Comparison of ENCODE assay signal across 8 cellular contexts in genomic region chr16:23182675-23183485, GRCh38. TPM values are rescaled to one million over a fixed set of nuclear protein-coding genes. Genes with fewer than 3 reads are reported as not detected.
A peak's percentile ranks its signal among the peaks of the same experiment; 100 is the strongest.
DNase-seq lines count a peak whose midpoint lies in the region; ATAC-seq and TF ChIP-seq lines count a peak whose summit lies in the region.

TSS of gene SCNN1G (plus strand) at chr16:23182745. CDS start at chr16:23186272, 3,527 bp downstream.

- no peaks in the 10 kb centered on the region for H3K79me2 ChIP-seq in KMS-11 (ENCODE audit: insufficient read depth, low read depth)

- H3K27ac ChIP-seq in 22Rv1, result no peak within 1 kb of the TSS
- no peak within 1 kb of the TSS for H3K27ac ChIP-seq in KMS-11
- H3K27ac ChIP-seq in mesodermal cell (ENCODE audit: low read depth, low read length, severe bottlenecking), result no peak within 1 kb of the TSS

- DNase-seq in cerebellar cortex (ENCODE audit: low spot score), result peak; percentile 30
- DNase-seq in OCI-M2 (lab: John Stamatoyannopoulos, UW; ENCODE audit: unreplicated experiment), result no peak

- H3K4me1 ChIP-seq in KMS-11 (ENCODE audit: low read depth, poor library complexity, severe bottlenecking) (peaks cover 4% of the 10 kb centered on the region), mesodermal cell (ENCODE audit: control insufficient read depth, insufficient read depth, low read length, poor library complexity, severe bottlenecking) (no peaks in the 10 kb centered on the region)

- H3K9ac ChIP-seq in KMS-11, result no peak within 1 kb of the TSS

- peak within 1 kb of the TSS; percentile 69 for H2AFZ ChIP-seq in KMS-11 (ENCODE audit: low read depth)

- WGBS in mesodermal cell (ENCODE audit: insufficient coverage in 2 of 2), 2 experiments, result 3 to 5% methylated on average over 44 to 64 of the region's 70 CpGs

- TF ChIP-seq CTCF in 22Rv1 (IDR thresholded peaks at IDR 0.05) (peak; percentile 45), KMS-11 (conservative IDR thresholded peaks at IDR 0.05; ENCODE audit: low read depth, low read length) (peak; percentile 25; the same call in 1 of the 2 replicates)

- H3K4me2 ChIP-seq in KMS-11, result peak within 1 kb of the TSS; percentile 68

- H3K4me3 ChIP-seq in KMS-11 (IDR thresholded peaks at IDR 0.05; ENCODE audit: insufficient read depth, low read depth, low read length) (no peak within 1 kb of the TSS), mesodermal cell (ENCODE audit: extremely low read depth, insufficient read depth, low read length, poor library complexity, severe bottlenecking) (peak within 1 kb of the TSS; percentile 11)

- H3K27me3 ChIP-seq in KMS-11 (ENCODE audit: insufficient read depth, low read depth), result 0 out of 2 replicates have a peak, but pooled peaks cover 2% of the 10 kb centered on the region

- H3K9me3 ChIP-seq in mesodermal cell (ENCODE audit: control insufficient read depth, low read length), result no peaks in the 10 kb centered on the region

- H4K20me1 ChIP-seq in KMS-11 (ENCODE audit: insufficient read depth), result no peaks in the 10 kb centered on the region

- ATAC-seq in GM18520 (IDR thresholded peaks at IDR 0.05; ENCODE audit: unreplicated experiment) (peak; percentile 8), GM21786 (IDR thresholded peaks at IDR 0.05; ENCODE audit: unreplicated experiment) (no peak), HG03342 (IDR thresholded peaks at IDR 0.05; ENCODE audit: unreplicated experiment) (no peak)

- H3K36me3 ChIP-seq in KMS-11 (ENCODE audit: insufficient read depth) (no peaks in the 10 kb centered on the region), mesodermal cell (ENCODE audit: control insufficient read depth, insufficient read depth, low read length) (no peaks in the 10 kb centered on the region)

RNA-seq across cellular contexts. Expression of gene SCNN1G, which starts in this region (rescaled TPM):
- not detected for polyA plus RNA-seq in mesodermal cell (2013, experiment 1 of 2)
- not detected for polyA plus RNA-seq in mesodermal cell (2013, experiment 2 of 2)
